26 cellular contexts compared by ENCODE assay signal in genomic region chr18:60113396-60113795, GRCh38.
"Had no signal": no experiment of that assay in that cellular context is flagged by ENCODE, and none has a peak within 500 bp of the region (broad histone marks: within the 10 kb centered on the region; RNA-seq: fewer than 3 reads in every experiment).

No MANE protein-coding gene starts in this region.

- H3K36me3 ChIP-seq: breast epithelium, Peyer's patch, SJSA1 had no signal

- H3K27me3 ChIP-seq: body of pancreas, breast epithelium, Peyer's patch, SJSA1 had no signal

- DNase-seq: activated CD4-positive, alpha-beta memory T cell treated with anti-CD3 and anti-CD28 coated beads, Interleukin-2, amount 10 ng/mL, durations not matched to agents 7 days and 5 days; activated CD4-positive, alpha-beta T cell treated with anti-CD3 and anti-CD28 coated beads for 1 hour; activated CD4-positive, alpha-beta T cell treated with anti-CD3 and anti-CD28 coated beads for 48 hours; activated CD4-positive, CD25-positive, alpha-beta regulatory T cell; activated CD8-positive, alpha-beta memory T cell treated with anti-CD3 and anti-CD28 coated beads for 24 hours; activated CD8-positive, alpha-beta memory T cell treated with anti-CD3 and anti-CD28 coated beads, Interleukin-2, amount 10 ng/mL, durations not matched to agents 7 days and 5 days; activated gamma-delta T cell; activated naive CD4-positive, alpha-beta T cell treated with Interleukin-2 at 50 U/mL for 16 hours; activated naive CD8-positive, alpha-beta T cell treated with anti-CD3 and anti-CD28 coated beads, Interleukin-2, amount 10 ng/mL, durations not matched to agents 7 days and 5 days; activated T-cell treated with anti-CD3 and anti-CD28 coated beads, Interleukin-2, amount 50 U/mL, for 24 hours; body of pancreas; NCI-H1105; NCI-H1417 treated with DMSO at 0.1 percent for 48 hours; NCI-H1930; NCI-H2081 treated with DMSO at 0.1 percent for 48 hours; NCI-H226; NCI-H446 treated with DMSO at 0.1 percent for 48 hours; NCI-H69; NK-92 treated with Interleukin-12 subunit alpha and Interleukin-12 subunit beta, amount 100 ng/mL, for 24 hours; PC-3; Peyer's patch; RPMI8226; SHP77 treated with DMSO at 0.1 percent for 48 hours; SK-N-SH had no signal

- H3K9me3 ChIP-seq: body of pancreas, breast epithelium, Peyer's patch, SJSA1, SK-N-SH had no signal

- H3K4me3 ChIP-seq: body of pancreas, breast epithelium, Peyer's patch, SJSA1 had no signal

- ATAC-seq: activated CD8-positive, alpha-beta memory T cell treated with anti-CD3 and anti-CD28 coated beads, Interleukin-2, amount 10 ng/mL, durations not matched to agents 7 days and 5 days; body of pancreas; PC-3 had no signal
